Comparison of ENCODE assay signal across 8 cellular contexts in the genomic region with DNA sequence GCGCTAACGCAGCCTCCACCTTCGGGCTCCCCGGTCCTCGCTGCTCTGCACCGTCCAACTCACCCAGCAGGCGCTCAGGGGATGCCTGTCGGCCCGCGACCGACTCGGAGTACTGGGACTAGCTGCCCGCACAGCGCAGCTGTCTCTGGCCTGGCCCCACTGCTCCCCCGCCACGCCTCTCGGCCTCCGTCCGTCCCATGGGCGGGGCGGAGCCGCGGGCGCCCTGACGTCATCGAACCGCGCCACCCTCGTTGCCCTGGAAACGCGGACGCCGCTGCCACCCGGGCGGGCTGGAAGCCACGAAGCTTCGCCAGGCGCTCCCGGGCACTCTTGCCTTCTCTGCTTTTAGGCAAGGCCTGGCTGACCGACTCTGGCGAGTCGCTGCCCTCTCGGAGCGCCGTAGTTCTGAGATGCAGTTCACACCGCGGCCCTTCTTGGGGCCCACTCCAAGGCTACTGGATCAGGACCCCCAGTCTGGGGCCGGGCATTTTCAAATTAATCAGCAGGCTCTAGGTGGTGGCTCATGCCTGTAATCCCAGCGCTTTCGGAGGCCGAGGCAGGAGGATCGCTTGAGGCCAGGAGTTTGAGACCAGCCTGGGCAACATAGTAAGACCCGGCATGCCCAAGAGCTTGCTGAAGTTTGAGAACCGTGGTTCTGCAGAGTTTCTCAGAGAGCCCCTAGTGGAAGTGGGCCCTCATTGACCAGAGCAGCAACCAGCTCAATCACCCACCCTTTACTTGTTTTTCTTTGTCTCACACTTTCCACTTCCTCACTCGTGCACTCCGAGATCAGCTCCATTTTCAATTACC. TPM values are rescaled to one million over a fixed set of nuclear protein-coding genes. Genes with fewer than 3 reads are reported as not detected.
DNase-seq lines count a peak whose midpoint lies in the region; ATAC-seq and TF ChIP-seq lines count a peak whose summit lies in the region.

No MANE protein-coding gene starts in this region.

- H3K27me3 Mint-ChIP-seq in CD4-positive, alpha-beta memory T cell = no peaks in the 10 kb centered on the region
- H3K27me3 Mint-ChIP-seq in activated CD4-positive, alpha-beta memory T cell treated with anti-CD3 and anti-CD28 coated beads for 36 hours = no peaks in the 10 kb centered on the region

- peak in 22 of 56 donors; percentile 6 to 44 (median 15) for TF ChIP-seq CTCF in dorsolateral prefrontal cortex (IDR thresholded peaks at IDR 0.05 in 54 of 56, conservative IDR thresholded peaks at IDR 0.05 in 2 of 56; ENCODE audit: low read depth in 1 of 56, partially characterized antibody in 56 of 56)
- TF ChIP-seq CTCF in lower lobe of right lung (IDR thresholded peaks at IDR 0.05) = no peak

- intact Hi-C loops in CD4-positive, alpha-beta memory T cell (cut with micrococcal nuclease) = loop anchor here (1.0 to 10.0 kb wide), 2 partner anchors 12 to 274 kb away; a partner anchor contains a TSS
- intact Hi-C loops in activated CD4-positive, alpha-beta memory T cell treated with anti-CD3 and anti-CD28 coated beads for 36 hours (cut with micrococcal nuclease) = loop anchor here (1.0 kb wide), 1 partner anchor 12 kb away; a partner anchor contains a TSS
- intact Hi-C loops in dorsolateral prefrontal cortex (cut with DNase I) = loop anchor here in 1 of 2 donors (1.0 kb wide), 1 partner anchor 12 kb away; a partner anchor contains a TSS
- intact Hi-C loops in lower lobe of right lung (cut with DNase I) = no loop called here

- H3K4me3 Mint-ChIP-seq in CD4-positive, alpha-beta memory T cell = peak overlapping the region; percentile 93 to 98 (median 96)
- H3K4me3 Mint-ChIP-seq in activated CD4-positive, alpha-beta memory T cell treated with anti-CD3 and anti-CD28 coated beads for 36 hours = peak overlapping the region; percentile 97

- no peaks in the 10 kb centered on the region for H3K9me3 ChIP-seq in CD4-positive, alpha-beta memory T cell (ENCODE audit: control insufficient read depth in 1 of 2, low read length in 2 of 2)
- no peaks in the 10 kb centered on the region for H3K9me3 ChIP-seq in lower lobe of right lung

- no peaks in the 10 kb centered on the region for H3K27me3 ChIP-seq in CD4-positive, alpha-beta memory T cell (ENCODE audit: insufficient read depth, low read length)
- H3K27me3 ChIP-seq in dorsolateral prefrontal cortex (no peaks in the 10 kb centered on the region), lower lobe of right lung (ENCODE audit: low read depth) (no peaks in the 10 kb centered on the region)

- peaks cover 0 to 9% of the 10 kb centered on the region in 2 donors for H3K36me3 Mint-ChIP-seq in CD4-positive, alpha-beta memory T cell
- peaks cover 3% of the 10 kb centered on the region for H3K36me3 Mint-ChIP-seq in activated CD4-positive, alpha-beta memory T cell treated with anti-CD3 and anti-CD28 coated beads for 36 hours

- H3K27ac ChIP-seq in CD4-positive, alpha-beta memory T cell (ENCODE audit: low read depth, low read length) = peak overlapping the region; percentile 66
- H3K27ac ChIP-seq in dorsolateral prefrontal cortex (peak overlapping the region in 49 of 59 donors; percentile 19 to 89 (median 70)), lower lobe of right lung (peak overlapping the region; percentile 86)

- CTCF ChIA-PET in CD4-positive, alpha-beta memory T cell (lab: Charles Lee; ENCODE audit: partially characterized antibody) = interaction anchor here (3.7 kb wide), 1 partner anchor 12 kb away, joined by 10 read pairs; a partner anchor contains a TSS
- CTCF ChIA-PET in activated CD4-positive, alpha-beta memory T cell treated with anti-CD3 and anti-CD28 coated beads for 36 hours (lab: Charles Lee) = interaction anchor here (0.7 to 2.1 kb wide), 7 partner anchors 8 to 53 kb away, joined by 3 to 13 read pairs (median 3); a partner anchor contains a TSS

- H3K9me3 Mint-ChIP-seq in CD4-positive, alpha-beta memory T cell = peaks cover 0 to 3% (median 0%) of the 10 kb centered on the region in 8 donors
- H3K9me3 Mint-ChIP-seq in activated CD4-positive, alpha-beta memory T cell treated with anti-CD3 and anti-CD28 coated beads for 36 hours = no peaks in the 10 kb centered on the region

- H3K4me1 Mint-ChIP-seq in CD4-positive, alpha-beta memory T cell = peaks cover 20 to 49% (median 29%) of the 10 kb centered on the region in 4 donors
- peaks cover 27% of the 10 kb centered on the region for H3K4me1 Mint-ChIP-seq in activated CD4-positive, alpha-beta memory T cell treated with anti-CD3 and anti-CD28 coated beads for 36 hours (ENCODE audit: low read depth)

- peak; percentile 84 to 96 (median 90) for DNase-seq in CD4-positive, alpha-beta memory T cell
- DNase-seq in NCI-H774 (lab: John Stamatoyannopoulos, UW) (peak; percentile 80), dorsolateral prefrontal cortex (peak; percentile 79 to 98 (median 86)), lower lobe of right lung (peak; percentile 91)
- peak; percentile 94 for DNase-seq in activated CD4-positive, alpha-beta memory T cell treated with anti-CD3 and anti-CD28 coated beads for 36 hours
- peak; percentile 87 to 90 (median 88) for DNase-seq in stimulated activated CD4-positive, alpha-beta T cell treated with anti-CD3 and anti-CD28 coated beads, TNF-alpha, amount 100 ng/mL, for 24 hours (ENCODE audit: low read depth in 3 of 3)

- peak overlapping the region; percentile 92 to 97 (median 95) for H3K27ac Mint-ChIP-seq in CD4-positive, alpha-beta memory T cell
- peak overlapping the region; percentile 89 for H3K27ac Mint-ChIP-seq in activated CD4-positive, alpha-beta memory T cell treated with anti-CD3 and anti-CD28 coated beads for 36 hours

- peak; percentile 91 for ATAC-seq in GM19438 (IDR thresholded peaks at IDR 0.05; ENCODE audit: low read depth, unreplicated experiment)
- ATAC-seq in HG03565 (IDR thresholded peaks at IDR 0.05; ENCODE audit: unreplicated experiment) = peak; percentile 92
- peak; percentile 99 to 100 for ATAC-seq in lower lobe of right lung

- POLR2A ChIA-PET in CD4-positive, alpha-beta memory T cell (lab: Charles Lee; ENCODE audit: partially characterized antibody) = interaction anchor here (0.6 to 3.1 kb wide), 9 partner anchors 8 to 573 kb away, joined by 3 to 35 read pairs (median 3); a partner anchor contains a TSS
- POLR2A ChIA-PET in activated CD4-positive, alpha-beta memory T cell treated with anti-CD3 and anti-CD28 coated beads for 36 hours (lab: Charles Lee) = interaction anchor here (0.5 to 2.2 kb wide), 5 partner anchors 9 to 200 kb away, joined by 3 to 12 read pairs (median 5); a partner anchor contains a TSS

- peak overlapping the region; percentile 30 to 87 for H3K4me3 ChIP-seq in CD4-positive, alpha-beta memory T cell (ENCODE audit: low read length in 2 of 2)
- peak overlapping the region; percentile 50 to 96 (median 88) for H3K4me3 ChIP-seq in dorsolateral prefrontal cortex
- peak overlapping the region; percentile 81 for H3K4me3 ChIP-seq in lower lobe of right lung

- peaks cover 22% of the 10 kb centered on the region for H3K4me1 ChIP-seq in CD4-positive, alpha-beta memory T cell (ENCODE audit: insufficient read depth, low read length)
- H3K4me1 ChIP-seq in lower lobe of right lung = peaks cover 20% of the 10 kb centered on the region

- H3K36me3 ChIP-seq in CD4-positive, alpha-beta memory T cell (ENCODE audit: insufficient read depth, low read length) = no peaks in the 10 kb centered on the region
- peaks cover 5% of the 10 kb centered on the region for H3K36me3 ChIP-seq in lower lobe of right lung

RNA-seq across cellular contexts. Expression of a gene that starts 12.0 kb away (rescaled TPM):
- total RNA-seq in CD4-positive, alpha-beta memory T cell = 10 to 100 TPM; 16.3 to 17.3 TPM
- polyA plus RNA-seq in CD4-positive, alpha-beta memory T cell = 10 to 100 TPM; 13.3 to 16.5 TPM
- total RNA-seq in activated CD4-positive, alpha-beta memory T cell treated with anti-CD3 and anti-CD28 coated beads for 36 hours = 10 to 100 TPM; 42.3 to 45.8 TPM
- total RNA-seq in dorsolateral prefrontal cortex (10 to 100 TPM; 22.8 to 47.3 (median 34.4) TPM), lower lobe of right lung (30.4 TPM)

RNA-seq across cellular contexts. Expression of a gene that starts 12.1 kb away (rescaled TPM):
- total RNA-seq in CD4-positive, alpha-beta memory T cell = 10 to 100 TPM; 29.6 to 33.0 TPM
- 10 to 100 TPM in 1 of 2 donors, 1 to 10 TPM in 1; 4.3 to 11.7 TPM for polyA plus RNA-seq in CD4-positive, alpha-beta memory T cell
- 10 to 100 TPM; 24.1 to 29.2 TPM for total RNA-seq in activated CD4-positive, alpha-beta memory T cell treated with anti-CD3 and anti-CD28 coated beads for 36 hours
- total RNA-seq in dorsolateral prefrontal cortex = 10 to 100 TPM; 24.4 to 65.0 (median 40.3) TPM
- 23.9 TPM for total RNA-seq in lower lobe of right lung

Comparison
In these comparisons a context has a peak if more than half of its experiments do, and no peak if none do; other contexts are left out.
1. Peak in every context shown above with its lines: DNase-seq, ATAC-seq, H3K4me3 ChIP-seq and H3K27ac ChIP-seq.